Comparison of ENCODE assay signal across 31 cellular contexts in the genomic region with DNA sequence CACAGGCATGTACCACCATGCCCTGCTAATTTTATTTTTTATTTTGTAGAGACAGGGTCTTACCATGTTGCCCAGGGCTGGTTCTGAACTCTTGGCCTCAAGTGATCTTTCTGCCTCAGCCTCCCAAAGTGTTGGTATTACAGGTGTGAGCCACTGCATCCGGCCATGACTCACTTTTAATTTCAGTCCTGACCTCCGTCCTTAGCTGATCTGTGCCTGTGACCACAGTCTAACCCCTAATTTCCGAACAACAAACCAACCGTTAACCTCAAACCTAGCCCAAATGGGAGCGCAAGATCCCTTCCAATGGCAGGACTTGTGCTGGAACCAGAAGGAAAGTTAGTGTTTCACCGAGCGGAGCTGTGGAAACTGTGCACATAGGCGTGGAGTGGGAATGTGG. TPM values are rescaled to one million over a fixed set of nuclear protein-coding genes. Genes with fewer than 3 reads are reported as not detected.
DNase-seq lines count a peak whose midpoint lies in the region; ATAC-seq, FAIRE-seq and TF ChIP-seq lines count a peak whose summit lies in the region.
"Had no signal": no experiment of that assay in that cellular context is flagged by ENCODE, and none has a peak within 500 bp of the region (broad histone marks: within the 10 kb centered on the region; RNA-seq: fewer than 3 reads in every experiment).

No MANE protein-coding gene starts in this region.

- over 99% methylated on average over 8 of the region's 8 CpGs for WGBS in prostate gland

- no peaks in the 10 kb centered on the region for H3K9me3 Mint-ChIP-seq in activated T-helper 17 cell treated with anti-CD3 and anti-CD28 coated beads, Interleukin-2, amount 50 U/mL, for 72 hours
- H3K9me3 Mint-ChIP-seq in natural killer cell treated with Interleukin-12 subunit alpha and Interleukin-12 subunit beta and Interleukin-15 and Interleukin-18, amount 100 ng/mL, for 72 hours: no peaks in the 10 kb centered on the region
- H3K9me3 Mint-ChIP-seq: activated CD4-positive, alpha-beta T cell treated with anti-CD3 and anti-CD28 coated beads, Interleukin-2, amount 10 ng/mL, durations not matched to agents 7 days and 5 days; naive thymus-derived CD8-positive, alpha-beta T cell had no signal

- no peak for TF ChIP-seq CTCF in prostate gland (IDR thresholded peaks at IDR 0.05)

- H3K9ac ChIP-seq in ES-I3 (ENCODE audit: low read depth, low read length) (peak overlapping the region; percentile 17; the same call in 1 of the 2 replicates), HUES6 (ENCODE audit: low read length) (peak overlapping the region; percentile 93)
- H3K9ac ChIP-seq: BLaER1 had no signal

- H3K4me3 Mint-ChIP-seq in activated T-helper 17 cell treated with anti-CD3 and anti-CD28 coated beads, Interleukin-2, amount 50 U/mL, for 72 hours: no peak overlapping the region
- H3K4me3 Mint-ChIP-seq in natural killer cell treated with Interleukin-12 subunit alpha and Interleukin-12 subunit beta and Interleukin-15 and Interleukin-18, amount 100 ng/mL, for 72 hours: no peak overlapping the region
- H3K4me3 Mint-ChIP-seq: activated CD4-positive, alpha-beta T cell treated with anti-CD3 and anti-CD28 coated beads, Interleukin-2, amount 10 ng/mL, durations not matched to agents 7 days and 5 days; brain had no signal

- peaks cover 15% of the 10 kb centered on the region for H3K4me1 ChIP-seq in ES-I3 (ENCODE audit: insufficient read depth, low read length)
- H3K4me1 ChIP-seq in HUES6 (ENCODE audit: control insufficient read depth, insufficient read depth, low read length): peaks cover 26% of the 10 kb centered on the region
- H3K4me1 ChIP-seq in prostate gland (replicated peaks): peaks cover 5% of the 10 kb centered on the region
- H3K4me1 ChIP-seq: SJCRH30 had no signal

- H3K36me3 ChIP-seq in ES-I3 (ENCODE audit: insufficient read depth, low read length) (no peaks in the 10 kb centered on the region), HUES6 (ENCODE audit: control insufficient read depth, insufficient read depth, low read length) (no peaks in the 10 kb centered on the region), prostate gland (no peaks in the 10 kb centered on the region)
- H3K36me3 ChIP-seq: BLaER1, esophagus muscularis mucosa, heart right ventricle, lower lobe of right lung, SJCRH30, tibial nerve had no signal

- no peaks in the 10 kb centered on the region for H3K27me3 Mint-ChIP-seq in activated T-helper 17 cell treated with anti-CD3 and anti-CD28 coated beads, Interleukin-2, amount 50 U/mL, for 72 hours
- H3K27me3 Mint-ChIP-seq in natural killer cell treated with Interleukin-12 subunit alpha and Interleukin-12 subunit beta and Interleukin-15 and Interleukin-18, amount 100 ng/mL, for 72 hours: peaks cover 15 to 26% of the 10 kb centered on the region in 2 donors
- H3K27me3 Mint-ChIP-seq: naive thymus-derived CD8-positive, alpha-beta T cell had no signal

- H3K4me3 ChIP-seq in HUES6 (ENCODE audit: low read depth, low read length) (peak overlapping the region; percentile 20), prostate gland (no peak overlapping the region)
- H3K4me3 ChIP-seq: BLaER1, esophagus muscularis mucosa, heart right ventricle, lower lobe of right lung, SJCRH30, tibial nerve had no signal

- peak; percentile 32 for DNase-seq in natural killer cell treated with Interleukin-12 subunit alpha and Interleukin-12 subunit beta and Interleukin-15 and Interleukin-18, amount 100 ng/mL, for 72 hours (ENCODE audit: low spot score)
- DNase-seq in GM12892 (ENCODE audit: insufficient read length) (no peak), prostate gland (ENCODE audit: low spot score) (no peak)
- DNase-seq: activated CD4-positive, alpha-beta T cell treated with anti-CD3 and anti-CD28 coated beads, Interleukin-2, amount 10 ng/mL, durations not matched to agents 7 days and 5 days; activated CD8-positive, alpha-beta memory T cell treated with anti-CD3 and anti-CD28 coated beads, Interleukin-2, amount 50 U/mL, for 48 hours; activated naive CD4-positive, alpha-beta T cell treated with anti-CD3 and anti-CD28 coated beads, Interleukin-2, amount 50 U/mL, for 16 hours; COR-L47; DMS79; foreskin fibroblast; GF-D8; H7; heart right ventricle; lower lobe of right lung; naive thymus-derived CD8-positive, alpha-beta T cell; NCI-H1436 treated with DMSO at 0.1 percent for 48 hours; RPMI8226; SJCRH30; stimulated activated CD4-positive, alpha-beta T cell treated with anti-CD3 and anti-CD28 coated beads, Interleukin-4, amount 100 ng/mL, for 4 hours; SW 1271; T1000 had no signal

- intact Hi-C loops in prostate gland (cut with DNase I): no loop called here

- peaks cover 5% of the 10 kb centered on the region for H3K4me1 Mint-ChIP-seq in activated T-helper 17 cell treated with anti-CD3 and anti-CD28 coated beads, Interleukin-2, amount 50 U/mL, for 72 hours
- H3K4me1 Mint-ChIP-seq in natural killer cell treated with Interleukin-12 subunit alpha and Interleukin-12 subunit beta and Interleukin-15 and Interleukin-18, amount 100 ng/mL, for 72 hours (ENCODE audit: low read depth in 2 of 2): peaks cover 7 to 10% of the 10 kb centered on the region in 2 donors

- ATAC-seq in activated T-helper 17 cell treated with anti-CD3 and anti-CD28 coated beads, Interleukin-2, amount 50 U/mL, for 72 hours (replicated peaks): peak; percentile 76
- ATAC-seq in natural killer cell treated with Interleukin-12 subunit alpha and Interleukin-12 subunit beta and Interleukin-15 and Interleukin-18, amount 100 ng/mL, for 72 hours: peak in 1 of 2 donors; percentile 72
- no peak for ATAC-seq in HG03108 (IDR thresholded peaks at IDR 0.05; ENCODE audit: unreplicated experiment)
- ATAC-seq: HepG2; lower lobe of right lung; naive thymus-derived CD8-positive, alpha-beta T cell had no signal

- peak overlapping the region; percentile 98 for H3K27ac ChIP-seq in HUES6 (ENCODE audit: low read depth, low read length)
- no peak overlapping the region for H3K27ac ChIP-seq in prostate gland
- H3K27ac ChIP-seq: BLaER1, esophagus muscularis mucosa, heart right ventricle, HL-60, lower lobe of right lung, SJCRH30, tibial nerve had no signal

- no peaks in the 10 kb centered on the region for H3K9me3 ChIP-seq in ES-I3 (ENCODE audit: control insufficient read depth, insufficient read depth, low read length)
- H3K9me3 ChIP-seq in HUES6 (ENCODE audit: control insufficient read depth, insufficient read depth, low read depth, low read length): no peaks in the 10 kb centered on the region
- H3K9me3 ChIP-seq in prostate gland: no peaks in the 10 kb centered on the region
- H3K9me3 ChIP-seq: BLaER1, esophagus muscularis mucosa, heart right ventricle, lower lobe of right lung, SJCRH30, tibial nerve had no signal

- FAIRE-seq in GM12892 (lab: Jason Lieb, UNC): no peak
- FAIRE-seq: endometrium, HepG2 had no signal

- TF ChIP-seq POLR2A in GM12892 (IDR thresholded peaks at IDR 0.05; ENCODE audit: low read depth, low read length) (no peak), prostate gland (IDR thresholded peaks at IDR 0.05) (no peak)

- H3K36me3 Mint-ChIP-seq in activated T-helper 17 cell treated with anti-CD3 and anti-CD28 coated beads, Interleukin-2, amount 50 U/mL, for 72 hours (ENCODE audit: low read depth): no peaks in the 10 kb centered on the region
- H3K36me3 Mint-ChIP-seq in natural killer cell treated with Interleukin-12 subunit alpha and Interleukin-12 subunit beta and Interleukin-15 and Interleukin-18, amount 100 ng/mL, for 72 hours: no peaks in the 10 kb centered on the region
- H3K36me3 Mint-ChIP-seq: brain; naive thymus-derived CD8-positive, alpha-beta T cell had no signal

- no peak overlapping the region for H3K27ac Mint-ChIP-seq in activated T-helper 17 cell treated with anti-CD3 and anti-CD28 coated beads, Interleukin-2, amount 50 U/mL, for 72 hours
- no peak overlapping the region for H3K27ac Mint-ChIP-seq in natural killer cell treated with Interleukin-12 subunit alpha and Interleukin-12 subunit beta and Interleukin-15 and Interleukin-18, amount 100 ng/mL, for 72 hours
- H3K27ac Mint-ChIP-seq: activated CD4-positive, alpha-beta T cell treated with anti-CD3 and anti-CD28 coated beads, Interleukin-2, amount 10 ng/mL, durations not matched to agents 7 days and 5 days; brain had no signal

- H3K27me3 ChIP-seq in HUES6 (ENCODE audit: control insufficient read depth, insufficient read depth, low read length) (no peaks in the 10 kb centered on the region), prostate gland (replicated peaks; ENCODE audit: insufficient read depth) (no peaks in the 10 kb centered on the region)
- H3K27me3 ChIP-seq: BLaER1, esophagus muscularis mucosa, heart right ventricle, SJCRH30, tibial nerve had no signal

RNA-seq across cellular contexts. Expression of a gene that starts 29.3 kb away (rescaled TPM):
- total RNA-seq in activated T-helper 17 cell treated with anti-CD3 and anti-CD28 coated beads, Interleukin-2, amount 50 U/mL, for 72 hours: 1 to 10 TPM; 6.2 to 7.7 TPM
- total RNA-seq in natural killer cell treated with Interleukin-12 subunit alpha and Interleukin-12 subunit beta and Interleukin-15 and Interleukin-18, amount 100 ng/mL, for 72 hours: 1 to 10 TPM in 1 of 2 donors, under 1 TPM in 1; 0.88 to 2.5 TPM
- 0.15 TPM for polyA plus RNA-seq in GM12892 (2012; ENCODE audit: missing spikeins)
- total RNA-seq in prostate gland: 10 to 100 TPM; 22.8 to 34.4 TPM

RNA-seq across cellular contexts. Expression of a gene that starts 43.9 kb away (rescaled TPM):
- total RNA-seq in activated T-helper 17 cell treated with anti-CD3 and anti-CD28 coated beads, Interleukin-2, amount 50 U/mL, for 72 hours: 10 to 100 TPM in 1 of 2 donors, 1 to 10 TPM in 1; 6.7 to 10.3 TPM
- total RNA-seq in natural killer cell treated with Interleukin-12 subunit alpha and Interleukin-12 subunit beta and Interleukin-15 and Interleukin-18, amount 100 ng/mL, for 72 hours: 1 to 10 TPM; 2.4 to 4.1 TPM
- polyA plus RNA-seq in GM12892 (2012; ENCODE audit: missing spikeins): 8.7 TPM
- 10 to 100 TPM; 37.8 to 56.3 TPM for total RNA-seq in prostate gland
